ENCODE assay signal across 1 cellular context in the genomic region with DNA sequence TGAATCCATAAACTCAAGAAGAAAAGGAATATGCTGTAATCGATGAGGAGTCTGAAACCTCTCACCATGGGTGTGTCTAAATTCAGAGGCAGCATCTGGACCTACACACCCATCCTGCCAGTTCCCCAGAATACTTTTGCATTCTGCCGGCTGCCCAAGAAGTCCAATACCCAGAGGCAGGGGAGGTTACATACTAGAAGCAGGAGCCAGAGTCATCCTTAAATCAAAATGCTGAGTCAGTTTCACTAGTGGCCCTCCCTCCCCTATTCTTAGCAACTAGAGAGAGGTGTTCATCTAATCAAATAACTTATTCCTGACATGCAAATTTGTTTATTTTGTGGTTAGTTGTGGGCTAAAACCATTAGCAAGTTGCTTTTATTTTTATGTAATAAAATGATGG.
TF ChIP-seq lines count a peak whose summit lies in the region.

No MANE protein-coding gene starts in this region.

TF ChIP-seq in GM23338, 12 proteins besides CTCF, POLR2A, EP300 and RAD21 (continued from another document):
- TF ChIP-seq JUNB (IDR thresholded peaks at IDR 0.05; ENCODE audit: unreplicated experiment), result no peak
- TF ChIP-seq ZNF114 (CRISPR knock-in tag; IDR thresholded peaks at IDR 0.05), result no peak
- TF ChIP-seq, protein P1, sequence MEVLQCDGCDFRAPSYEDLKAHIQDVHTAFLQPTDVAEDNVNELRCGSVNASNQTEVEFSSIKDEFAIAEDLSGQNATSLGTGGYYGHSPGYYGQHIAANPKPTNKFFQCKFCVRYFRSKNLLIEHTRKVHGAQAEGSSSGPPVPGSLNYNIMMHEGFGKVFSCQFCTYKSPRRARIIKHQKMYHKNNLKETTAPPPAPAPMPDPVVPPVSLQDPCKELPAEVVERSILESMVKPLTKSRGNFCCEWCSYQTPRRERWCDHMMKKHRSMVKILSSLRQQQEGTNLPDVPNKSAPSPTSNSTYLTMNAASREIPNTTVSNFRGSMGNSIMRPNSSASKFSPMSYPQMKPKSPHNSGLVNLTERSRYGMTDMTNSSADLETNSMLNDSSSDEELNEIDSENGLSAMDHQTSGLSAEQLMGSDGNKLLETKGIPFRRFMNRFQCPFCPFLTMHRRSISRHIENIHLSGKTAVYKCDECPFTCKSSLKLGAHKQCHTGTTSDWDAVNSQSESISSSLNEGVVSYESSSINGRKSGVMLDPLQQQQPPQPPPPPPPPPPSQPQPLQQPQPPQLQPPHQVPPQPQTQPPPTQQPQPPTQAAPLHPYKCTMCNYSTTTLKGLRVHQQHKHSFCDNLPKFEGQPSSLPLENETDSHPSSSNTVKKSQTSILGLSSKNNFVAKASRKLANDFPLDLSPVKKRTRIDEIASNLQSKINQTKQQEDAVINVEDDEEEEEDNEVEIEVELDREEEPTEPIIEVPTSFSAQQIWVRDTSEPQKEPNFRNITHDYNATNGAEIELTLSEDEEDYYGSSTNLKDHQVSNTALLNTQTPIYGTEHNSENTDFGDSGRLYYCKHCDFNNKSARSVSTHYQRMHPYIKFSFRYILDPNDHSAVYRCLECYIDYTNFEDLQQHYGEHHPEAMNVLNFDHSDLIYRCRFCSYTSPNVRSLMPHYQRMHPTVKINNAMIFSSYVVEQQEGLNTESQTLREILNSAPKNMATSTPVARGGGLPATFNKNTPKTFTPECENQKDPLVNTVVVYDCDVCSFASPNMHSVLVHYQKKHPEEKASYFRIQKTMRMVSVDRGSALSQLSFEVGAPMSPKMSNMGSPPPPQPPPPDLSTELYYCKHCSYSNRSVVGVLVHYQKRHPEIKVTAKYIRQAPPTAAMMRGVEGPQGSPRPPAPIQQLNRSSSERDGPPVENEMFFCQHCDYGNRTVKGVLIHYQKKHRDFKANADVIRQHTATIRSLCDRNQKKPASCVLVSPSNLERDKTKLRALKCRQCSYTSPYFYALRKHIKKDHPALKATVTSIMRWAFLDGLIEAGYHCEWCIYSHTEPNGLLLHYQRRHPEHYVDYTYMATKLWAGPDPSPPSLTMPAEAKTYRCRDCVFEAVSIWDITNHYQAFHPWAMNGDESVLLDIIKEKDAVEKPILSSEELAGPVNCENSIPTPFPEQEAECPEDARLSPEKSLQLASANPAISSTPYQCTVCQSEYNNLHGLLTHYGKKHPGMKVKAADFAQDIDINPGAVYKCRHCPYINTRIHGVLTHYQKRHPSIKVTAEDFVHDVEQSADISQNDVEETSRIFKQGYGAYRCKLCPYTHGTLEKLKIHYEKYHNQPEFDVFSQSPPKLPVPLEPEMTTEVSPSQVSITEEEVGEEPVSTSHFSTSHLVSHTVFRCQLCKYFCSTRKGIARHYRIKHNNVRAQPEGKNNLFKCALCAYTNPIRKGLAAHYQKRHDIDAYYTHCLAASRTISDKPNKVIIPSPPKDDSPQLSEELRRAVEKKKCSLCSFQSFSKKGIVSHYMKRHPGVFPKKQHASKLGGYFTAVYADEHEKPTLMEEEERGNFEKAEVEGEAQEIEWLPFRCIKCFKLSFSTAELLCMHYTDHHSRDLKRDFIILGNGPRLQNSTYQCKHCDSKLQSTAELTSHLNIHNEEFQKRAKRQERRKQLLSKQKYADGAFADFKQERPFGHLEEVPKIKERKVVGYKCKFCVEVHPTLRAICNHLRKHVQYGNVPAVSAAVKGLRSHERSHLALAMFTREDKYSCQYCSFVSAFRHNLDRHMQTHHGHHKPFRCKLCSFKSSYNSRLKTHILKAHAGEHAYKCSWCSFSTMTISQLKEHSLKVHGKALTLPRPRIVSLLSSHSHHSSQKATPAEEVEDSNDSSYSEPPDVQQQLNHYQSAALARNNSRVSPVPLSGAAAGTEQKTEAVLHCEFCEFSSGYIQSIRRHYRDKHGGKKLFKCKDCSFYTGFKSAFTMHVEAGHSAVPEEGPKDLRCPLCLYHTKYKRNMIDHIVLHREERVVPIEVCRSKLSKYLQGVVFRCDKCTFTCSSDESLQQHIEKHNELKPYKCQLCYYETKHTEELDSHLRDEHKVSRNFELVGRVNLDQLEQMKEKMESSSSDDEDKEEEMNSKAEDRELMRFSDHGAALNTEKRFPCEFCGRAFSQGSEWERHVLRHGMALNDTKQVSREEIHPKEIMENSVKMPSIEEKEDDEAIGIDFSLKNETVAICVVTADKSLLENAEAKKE (CRISPR knock-in tag; IDR thresholded peaks at IDR 0.05), result no peak
- no peak for TF ChIP-seq CREB1 (CRISPR knock-in tag; IDR thresholded peaks at IDR 0.05; ENCODE audit: low read depth)
- TF ChIP-seq, protein P2, sequence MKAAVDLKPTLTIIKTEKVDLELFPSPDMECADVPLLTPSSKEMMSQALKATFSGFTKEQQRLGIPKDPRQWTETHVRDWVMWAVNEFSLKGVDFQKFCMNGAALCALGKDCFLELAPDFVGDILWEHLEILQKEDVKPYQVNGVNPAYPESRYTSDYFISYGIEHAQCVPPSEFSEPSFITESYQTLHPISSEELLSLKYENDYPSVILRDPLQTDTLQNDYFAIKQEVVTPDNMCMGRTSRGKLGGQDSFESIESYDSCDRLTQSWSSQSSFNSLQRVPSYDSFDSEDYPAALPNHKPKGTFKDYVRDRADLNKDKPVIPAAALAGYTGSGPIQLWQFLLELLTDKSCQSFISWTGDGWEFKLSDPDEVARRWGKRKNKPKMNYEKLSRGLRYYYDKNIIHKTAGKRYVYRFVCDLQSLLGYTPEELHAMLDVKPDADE (IDR thresholded peaks at IDR 0.05), result no peak
- TF ChIP-seq STAT1 (IDR thresholded peaks at IDR 0.05; ENCODE audit: unreplicated experiment), result no peak
- no peak for TF ChIP-seq ZNF331 (CRISPR knock-in tag; IDR thresholded peaks at IDR 0.05; ENCODE audit: low read depth)
